31 cellular contexts compared by ENCODE assay signal in genomic region chr11:129798212-129798611, GRCh38. TPM values are rescaled to one million over a fixed set of nuclear protein-coding genes. Genes with fewer than 3 reads are reported as not detected.
"Had no signal": no experiment of that assay in that cellular context is flagged by ENCODE, and none has a peak within 500 bp of the region (broad histone marks: within the 10 kb centered on the region; RNA-seq: fewer than 3 reads in every experiment).

No MANE protein-coding gene starts in this region.

- H3K4me1 ChIP-seq: esophagus muscularis mucosa, foreskin keratinocyte, gastroesophageal sphincter, heart left ventricle, psoas muscle, tibial nerve, upper lobe of left lung had no signal

- ATAC-seq: foreskin keratinocyte; gastroesophageal sphincter; heart left ventricle; naive thymus-derived CD8-positive, alpha-beta T cell; psoas muscle; right cardiac atrium; stimulated activated naive B cell treated with anti-CD40 and anti-IgM and Interleukin-4, amounts not matched to agents 10 μg/mL and 1 μg/mL and 100 μg/mL, for 72 hours had no signal

- H3K27ac ChIP-seq: esophagus muscularis mucosa, foreskin keratinocyte, gastroesophageal sphincter, heart left ventricle, hepatocyte, ovary, psoas muscle, skin epidermis, thoracic aorta, tibial nerve, upper lobe of left lung had no signal

- H3K4me3 ChIP-seq: esophagus muscularis mucosa, gastroesophageal sphincter, heart left ventricle, hepatocyte, lung, ovary, psoas muscle, skin epidermis, thoracic aorta, tibial nerve, upper lobe of left lung had no signal

- H3K27me3 ChIP-seq: foreskin keratinocyte, heart left ventricle, hepatocyte, ovary, tibial nerve, upper lobe of left lung had no signal

- DNase-seq: dermis blood vessel endothelial cell; effector memory CD4-positive, alpha-beta T cell; foreskin keratinocyte; heart left ventricle; immature natural killer cell; islet precursor cell; kidney glomerular epithelial cell; naive thymus-derived CD8-positive, alpha-beta T cell; nephron progenitor cell; occipital lobe; ovary; posterior cingulate gyrus; psoas muscle; right cardiac atrium; stimulated activated CD4-positive, alpha-beta T cell treated with anti-CD3 and anti-CD28 coated beads, Interleukin-15, amount 100 ng/mL, for 24 hours; stimulated activated CD4-positive, alpha-beta T cell treated with anti-CD3 and anti-CD28 coated beads, Interleukin-2, amount 100 ng/mL, for 48 hours; stimulated activated naive B cell treated with anti-CD40 and anti-IgM and Interleukin-4, amounts not matched to agents 10 μg/mL and 1 μg/mL and 100 μg/mL, for 72 hours; upper lobe of left lung had no signal

- H3K27ac Mint-ChIP-seq: immature natural killer cell; memory B cell; nephron progenitor cell; stimulated activated naive B cell treated with anti-CD40 and anti-IgM and Interleukin-4, amounts not matched to agents 10 μg/mL and 1 μg/mL and 100 μg/mL, for 72 hours; stimulated activated naive CD8-positive, alpha-beta T cell treated with anti-CD3 and anti-CD28 coated beads, Interleukin-15, Interleukin-2, amounts not matched to agents 100 ng/mL and 50 ng/mL, for 24 hours had no signal

- H3K9me3 ChIP-seq: ovary, psoas muscle, thoracic aorta had no signal

- H3K4me3 Mint-ChIP-seq: immature natural killer cell; memory B cell; naive thymus-derived CD8-positive, alpha-beta T cell; nephron progenitor cell; stimulated activated naive B cell treated with anti-CD40 and anti-IgM and Interleukin-4, amounts not matched to agents 10 μg/mL and 1 μg/mL and 100 μg/mL, for 72 hours; stimulated activated naive CD8-positive, alpha-beta T cell treated with anti-CD3 and anti-CD28 coated beads, Interleukin-15, Interleukin-2, amounts not matched to agents 100 ng/mL and 50 ng/mL, for 24 hours had no signal

- FAIRE-seq: colon, endothelial cell of umbilical vein, urothelium cell line had no signal

- H3K4me1 Mint-ChIP-seq: immature natural killer cell; memory B cell; nephron progenitor cell; stimulated activated naive B cell treated with anti-CD40 and anti-IgM and Interleukin-4, amounts not matched to agents 10 μg/mL and 1 μg/mL and 100 μg/mL, for 72 hours had no signal

- H3K36me3 ChIP-seq: esophagus muscularis mucosa, gastroesophageal sphincter, heart left ventricle, ovary, thoracic aorta, tibial nerve, upper lobe of left lung had no signal

RNA-seq across cellular contexts. Expression of gene TMEM45B, which starts 17.4 kb away (rescaled TPM):
- total RNA-seq: endothelial cell of umbilical vein, fibroblast of lung, heart left ventricle, psoas muscle, right cardiac atrium, thoracic aorta, tibial nerve had no signal
- polyA plus RNA-seq: fibroblast of lung, right cardiac atrium had no signal
